In genomic region chr5:83387041-83387440, GRCh38 we compare ENCODE assay signal across 17 cellular contexts.
A peak's percentile ranks its signal among the peaks of the same experiment; 100 is the strongest.
DNase-seq lines count a peak whose midpoint lies in the region; ATAC-seq, FAIRE-seq and TF ChIP-seq lines count a peak whose summit lies in the region.
"Had no signal": no experiment of that assay in that cellular context is flagged by ENCODE, and none has a peak within 500 bp of the region (broad histone marks: within the 10 kb centered on the region; RNA-seq: fewer than 3 reads in every experiment).

No MANE protein-coding gene starts in this region.

- no peaks in the 10 kb centered on the region for H4K20me1 ChIP-seq in GM23248 (ENCODE audit: insufficient read depth)
- H4K20me1 ChIP-seq in K562 (replicated peaks; ENCODE audit: control insufficient read depth, insufficient read depth, low read length) = no peaks in the 10 kb centered on the region
- H4K20me1 ChIP-seq: BLaER1 treated with 17β-estradiol and CSF1 and Interleukin-3, amounts not matched to agents 10 nM and 100 nM had no signal

- 0 out of 2 replicates have a peak overlapping the region, but pooled peaks have one; percentile 0 for H2AFZ ChIP-seq in GM23248
- H2AFZ ChIP-seq in K562 (ENCODE audit: low read depth, low read length) = no peak overlapping the region
- H2AFZ ChIP-seq in neuronal stem cell (ENCODE audit: low read length) = peak overlapping the region; percentile 38

- H3K4me1 Mint-ChIP-seq in CD14-positive monocyte = peaks cover 20% of the 10 kb centered on the region
- H3K4me1 Mint-ChIP-seq in natural killer cell treated with Interleukin-12 subunit alpha and Interleukin-12 subunit beta and Interleukin-15 and Interleukin-18, amount 100 ng/mL, for 72 hours (ENCODE audit: low read depth in 2 of 2) = no peaks in the 10 kb centered on the region
- no peaks in the 10 kb centered on the region for H3K4me1 Mint-ChIP-seq in natural killer cell

- H3K9me3 ChIP-seq in GM23248 (ENCODE audit: low read depth) = no peaks in the 10 kb centered on the region
- H3K9me3 ChIP-seq in K562 (replicated peaks; ENCODE audit: control insufficient read depth, insufficient read depth, low read depth, low read length) = no peaks in the 10 kb centered on the region
- H3K9me3 ChIP-seq in neuronal stem cell (replicated peaks in 1 of 2; ENCODE audit: control insufficient read depth in 2 of 2, insufficient read depth in 1 of 2, low read depth in 1 of 2, low read length in 2 of 2) = no peaks in the 10 kb centered on the region

- H3K27me3 Mint-ChIP-seq in CD14-positive monocyte (ENCODE audit: low read depth in 3 of 3) (peaks cover 0 to 1% (median 0%) of the 10 kb centered on the region in 3 donors), natural killer cell (ENCODE audit: low read depth in 2 of 2) (no peaks in the 10 kb centered on the region)
- H3K27me3 Mint-ChIP-seq in natural killer cell treated with Interleukin-12 subunit alpha and Interleukin-12 subunit beta and Interleukin-15 and Interleukin-18, amount 100 ng/mL, for 72 hours = no peaks in the 10 kb centered on the region

- no TSS peak for BruUV-seq in K562 (replicated peaks; lab: Mats Ljungman, UMichigan)

- DNase-seq in CD14-positive monocyte (ENCODE audit: low spot score) = no peak
- peak; percentile 71 for DNase-seq in GM23248
- no peak for DNase-seq in K562 (ENCODE audit: extremely low read depth in 1 of 4, low spot score in 3 of 4)
- DNase-seq in neuronal stem cell (ENCODE audit: low spot score) = no peak
- no peak for DNase-seq in natural killer cell treated with Interleukin-12 subunit alpha and Interleukin-12 subunit beta and Interleukin-15 and Interleukin-18, amount 100 ng/mL, for 72 hours (ENCODE audit: low spot score)
- no peak for DNase-seq in EL
- no peak for DNase-seq in natural killer cell
- DNase-seq: GOT3; Kasumi-1; MV-4-11; NCI-H1417; NCI-H187 treated with DMSO at 0.1 percent for 48 hours; NK-92 treated with Interleukin-12 subunit alpha and Interleukin-12 subunit beta, amount 100 ng/mL, for 24 hours; SHP77 treated with DMSO at 0.1 percent for 48 hours had no signal

- no peak overlapping the region for H4K8ac ChIP-seq in neuronal stem cell (ENCODE audit: low read depth, low read length)

- H3K23ac ChIP-seq in neuronal stem cell (ENCODE audit: low read depth, low read length, poor library complexity) = no peak overlapping the region

- TF ChIP-seq CTCF in CD14-positive monocyte (IDR thresholded peaks at IDR 0.05) (no peak), K562 (IDR thresholded peaks at IDR 0.05 in 2 of 3, conservative IDR thresholded peaks at IDR 0.05 in 1 of 3; ENCODE audit: insufficient read depth in 2 of 3, low read depth in 1 of 3, low read length in 3 of 3) (no peak), natural killer cell (IDR thresholded peaks at IDR 0.05) (no peak)

- POLR2A ChIA-PET in K562 (lab: Yijun Ruan, JAX) = no interaction called here

- no peak for TF ChIP-seq POLR2A in K562 (conservative IDR thresholded peaks at IDR 0.05)

- no peak overlapping the region for H4K91ac ChIP-seq in neuronal stem cell (ENCODE audit: low read depth, low read length, poor library complexity)

- no peak overlapping the region for H2BK5ac ChIP-seq in neuronal stem cell (ENCODE audit: low read length)

- H2BK120ac ChIP-seq in neuronal stem cell (ENCODE audit: low read depth, low read length) = no peak overlapping the region

- no peak overlapping the region for H3K14ac ChIP-seq in neuronal stem cell (ENCODE audit: low read length)

- no peaks in the 10 kb centered on the region for H3K79me1 ChIP-seq in neuronal stem cell (ENCODE audit: low read depth, low read length)

- H3K79me2 ChIP-seq in GM23248 (ENCODE audit: insufficient read depth) (no peaks in the 10 kb centered on the region), K562 (ENCODE audit: control insufficient read depth, insufficient read depth, low read length) (no peaks in the 10 kb centered on the region)

- no peaks in the 10 kb centered on the region for H3F3A ChIP-seq in GM23248 (ENCODE audit: insufficient read depth)

- no peaks in the 10 kb centered on the region for H3K27me3 ChIP-seq in GM23248 (replicated peaks; ENCODE audit: insufficient read depth)
- H3K27me3 ChIP-seq in K562 (ENCODE audit: control insufficient read depth in 2 of 2, insufficient read depth in 2 of 2, low read length in 2 of 2) = no peaks in the 10 kb centered on the region
- H3K27me3 ChIP-seq in neuronal stem cell (ENCODE audit: control insufficient read depth in 3 of 3, insufficient read depth in 3 of 3, low read depth in 1 of 3, low read length in 3 of 3) = no peaks in the 10 kb centered on the region
- H3K27me3 ChIP-seq: BLaER1 treated with 17β-estradiol and CSF1 and Interleukin-3, amounts not matched to agents 10 nM and 100 nM had no signal

- 7 to 12% methylated on average over 2 of the region's 2 CpGs for WGBS in GM23248 (ENCODE audit: low coverage in 1 of 2, low lambda C conversion rate in 2 of 2, missing lambda C conversion rate in 2 of 2), 2 experiments
- 3% methylated on average over 2 of the region's 2 CpGs for WGBS in K562 (ENCODE audit: insufficient coverage, low coverage, missing lambda C conversion rate)
- WGBS in neuronal stem cell (ENCODE audit: extremely low coverage in 2 of 2, insufficient read length in 2 of 2, insufficient replicate concordance in 1 of 2), 2 donors = no CpG with 5 or more reads among the region's 2 CpGs

- TF ChIP-seq RAD21 in K562 (CRISPR knock-in tag; conservative IDR thresholded peaks at IDR 0.05 in 1 of 2, IDR thresholded peaks at IDR 0.05 in 1 of 2) = no peak

- H3K4me1 ChIP-seq in GM23248 (ENCODE audit: insufficient read depth) (peaks cover 12% of the 10 kb centered on the region), K562 (replicated peaks in 1 of 2; ENCODE audit: control insufficient read depth in 2 of 2, insufficient read depth in 2 of 2, low read length in 2 of 2) (no peaks in the 10 kb centered on the region), neuronal stem cell (ENCODE audit: control insufficient read depth in 2 of 2, insufficient read depth in 1 of 2, low read depth in 1 of 2, low read length in 2 of 2) (no peaks in the 10 kb centered on the region)

- H3K4me3 ChIP-seq in GM23248 (no peak overlapping the region), K562 (no peak overlapping the region), neuronal stem cell (ENCODE audit: low read length in 2 of 2) (no peak overlapping the region)
- H3K4me3 ChIP-seq: BLaER1 treated with 17β-estradiol and CSF1 and Interleukin-3, amounts not matched to agents 10 nM and 100 nM had no signal

- H3K4ac ChIP-seq in neuronal stem cell (ENCODE audit: low read length) = no peak overlapping the region

- H3K18ac ChIP-seq in neuronal stem cell (ENCODE audit: low read length) = no peak overlapping the region

- no peak overlapping the region for H2BK15ac ChIP-seq in neuronal stem cell (ENCODE audit: low read length)

- CTCF ChIA-PET in K562 (lab: Yijun Ruan, JAX; ENCODE audit: low intra/inter-chr PET ratio) = no interaction called here

- H3K9ac ChIP-seq in GM23248 (no peak overlapping the region), K562 (ENCODE audit: insufficient read depth in 1 of 2, low read depth in 2 of 2, low read length in 2 of 2) (no peak overlapping the region), neuronal stem cell (ENCODE audit: low read depth, low read length, poor library complexity) (no peak overlapping the region)
- H3K9ac ChIP-seq: BLaER1 treated with 17β-estradiol and CSF1 and Interleukin-3, amounts not matched to agents 10 nM and 100 nM had no signal

- ATAC-seq in K562 = no peak
- ATAC-seq in natural killer cell treated with Interleukin-12 subunit alpha and Interleukin-12 subunit beta and Interleukin-15 and Interleukin-18, amount 100 ng/mL, for 72 hours = no peak
- no peak for ATAC-seq in GM18858 (IDR thresholded peaks at IDR 0.05; ENCODE audit: unreplicated experiment)
- ATAC-seq in natural killer cell = no peak

- H3K9me3 Mint-ChIP-seq in CD14-positive monocyte (peaks cover 6 to 34% (median 15%) of the 10 kb centered on the region in 7 donors), natural killer cell (peaks cover 2 to 3% of the 10 kb centered on the region in 2 donors)
- no peaks in the 10 kb centered on the region for H3K9me3 Mint-ChIP-seq in natural killer cell treated with Interleukin-12 subunit alpha and Interleukin-12 subunit beta and Interleukin-15 and Interleukin-18, amount 100 ng/mL, for 72 hours
- H3K9me3 Mint-ChIP-seq: T-helper 1 cell treated with Interleukin-12 subunit alpha and Interleukin-12 subunit beta and Interleukin-4 antibody, amounts not matched to agents 30 μg/mL and 1 μg/mL, for 36 hours had no signal

- H3K36me3 ChIP-seq in GM23248 (ENCODE audit: low read depth) = no peaks in the 10 kb centered on the region
- H3K36me3 ChIP-seq in K562 (ENCODE audit: control insufficient read depth, insufficient read depth, low read length) = no peaks in the 10 kb centered on the region
- H3K36me3 ChIP-seq in neuronal stem cell (replicated peaks in 1 of 2; ENCODE audit: control insufficient read depth in 2 of 2, insufficient read depth in 2 of 2, low read length in 2 of 2) = no peaks in the 10 kb centered on the region
- H3K36me3 ChIP-seq: BLaER1 treated with 17β-estradiol and CSF1 and Interleukin-3, amounts not matched to agents 10 nM and 100 nM had no signal

- H3K27ac Mint-ChIP-seq in CD14-positive monocyte (peak overlapping the region in 4 of 7 donors; percentile 30 to 79 (median 48)), natural killer cell (no peak overlapping the region)
- no peak overlapping the region for H3K27ac Mint-ChIP-seq in natural killer cell treated with Interleukin-12 subunit alpha and Interleukin-12 subunit beta and Interleukin-15 and Interleukin-18, amount 100 ng/mL, for 72 hours
- H3K27ac Mint-ChIP-seq: T-helper 1 cell treated with Interleukin-12 subunit alpha and Interleukin-12 subunit beta and Interleukin-4 antibody, amounts not matched to agents 30 μg/mL and 1 μg/mL, for 36 hours had no signal

- H3K27ac ChIP-seq in GM23248 (no peak overlapping the region), K562 (ENCODE audit: extremely low read depth, low read depth, low read length) (no peak overlapping the region), neuronal stem cell (replicated peaks; ENCODE audit: low read length) (no peak overlapping the region)
- H3K27ac ChIP-seq: BLaER1 treated with 17β-estradiol and CSF1 and Interleukin-3, amounts not matched to agents 10 nM and 100 nM had no signal

- H3K36me3 Mint-ChIP-seq in CD14-positive monocyte (peaks cover 5 to 7% of the 10 kb centered on the region in 2 donors), natural killer cell (no peaks in the 10 kb centered on the region)
- H3K36me3 Mint-ChIP-seq in natural killer cell treated with Interleukin-12 subunit alpha and Interleukin-12 subunit beta and Interleukin-15 and Interleukin-18, amount 100 ng/mL, for 72 hours = peaks cover 6% of the 10 kb centered on the region

- intact Hi-C loops in CD14-positive monocyte (cut with micrococcal nuclease) = no loop called here
- intact Hi-C loops in K562 (cut with micrococcal nuclease) = no loop called here
- intact Hi-C loops in natural killer cell (cut with micrococcal nuclease) = no loop called here

- H3K4me2 ChIP-seq in GM23248 (ENCODE audit: unreplicated experiment) = peak overlapping the region; percentile 3
- H3K4me2 ChIP-seq in K562 (ENCODE audit: insufficient read depth, low read length) = no peak overlapping the region
- H3K4me2 ChIP-seq in neuronal stem cell (ENCODE audit: insufficient read depth, low read length, poor library complexity, severe bottlenecking) = no peak overlapping the region

- no peaks in the 10 kb centered on the region for H3K9me2 ChIP-seq in GM23248 (ENCODE audit: insufficient read depth)

- in situ Hi-C loops in GM23248 (cut with MboI) (no loop called here), K562 (cut with MboI) (no loop called here)

- no peaks in the 10 kb centered on the region for H3K9me1 ChIP-seq in K562 (ENCODE audit: control insufficient read depth, insufficient read depth, low read length)

- H2AK5ac ChIP-seq in neuronal stem cell (ENCODE audit: low read depth, low read length) = no peak overlapping the region

- H2BK12ac ChIP-seq in neuronal stem cell (ENCODE audit: low read length) = no peak overlapping the region

- FAIRE-seq in K562 (lab: Jason Lieb, UNC) = no peak

- H3K4me3 Mint-ChIP-seq in CD14-positive monocyte = no peak overlapping the region
- no peak overlapping the region for H3K4me3 Mint-ChIP-seq in natural killer cell treated with Interleukin-12 subunit alpha and Interleukin-12 subunit beta and Interleukin-15 and Interleukin-18, amount 100 ng/mL, for 72 hours
- no peak overlapping the region for H3K4me3 Mint-ChIP-seq in natural killer cell
- H3K4me3 Mint-ChIP-seq: T-helper 1 cell treated with Interleukin-12 subunit alpha and Interleukin-12 subunit beta and Interleukin-4 antibody, amounts not matched to agents 30 μg/mL and 1 μg/mL, for 36 hours had no signal

- no peak for TF ChIP-seq EP300 in K562 (IDR thresholded peaks at IDR 0.05; ENCODE audit: low read length)

Comparison
In these comparisons a context has a peak if more than half of its experiments do, and no peak if none do; other contexts are left out.
1. H3K27ac Mint-ChIP-seq: peak in CD14-positive monocyte (4 of 7); none in natural killer cell treated with Interleukin-12 subunit alpha and Interleukin-12 subunit beta and Interleukin-15 and Interleukin-18, amount 100 ng/mL, for 72 hours (0 of 2) and natural killer cell (0 of 2).